ENCODE assay signal across 24 cellular contexts in genomic region chr3:49373563-49373962, GRCh38. TPM values are rescaled to one million over a fixed set of nuclear protein-coding genes. Genes with fewer than 3 reads are reported as not detected.
DNase-seq lines count a peak whose midpoint lies in the region; ATAC-seq and TF ChIP-seq lines count a peak whose summit lies in the region.
"Had no signal": no experiment of that assay in that cellular context is flagged by ENCODE, and none has a peak within 500 bp of the region (broad histone marks: within the 10 kb centered on the region; RNA-seq: fewer than 3 reads in every experiment).

No MANE protein-coding gene starts in this region.

- peaks cover 80% of the 10 kb centered on the region for H3K79me2 ChIP-seq in GM23338 (replicated peaks; ENCODE audit: insufficient read depth)

- peak overlapping the region; percentile 45 for H3K27ac Mint-ChIP-seq in activated T-cell treated with anti-CD3 and anti-CD28 coated beads, Interleukin-2, amount 50 U/mL, for 24 hours
- H3K27ac Mint-ChIP-seq in GM23338, result no peak overlapping the region
- H3K27ac Mint-ChIP-seq in central memory CD8-positive, alpha-beta T cell (ENCODE audit: low read depth), result peak overlapping the region; percentile 57
- peak overlapping the region; percentile 46 for H3K27ac Mint-ChIP-seq in osteocyte (ENCODE audit: unreplicated experiment)

- 0 out of 2 replicates have a peak, but pooled peaks cover 3% of the 10 kb centered on the region for H3K4me1 ChIP-seq in GM23338 (ENCODE audit: insufficient read depth)
- H3K4me1 ChIP-seq: HAP-1 had no signal

- peaks cover 9% of the 10 kb centered on the region for H3F3A ChIP-seq in GM23338 (replicated peaks; ENCODE audit: low read depth)

- H3K4me1 Mint-ChIP-seq in activated T-cell treated with anti-CD3 and anti-CD28 coated beads, Interleukin-2, amount 50 U/mL, for 24 hours (ENCODE audit: low read depth), result peaks cover 38% of the 10 kb centered on the region
- H3K4me1 Mint-ChIP-seq in GM23338 (no peaks in the 10 kb centered on the region), osteocyte (ENCODE audit: unreplicated experiment) (peaks cover 24% of the 10 kb centered on the region)
- peaks cover 47% of the 10 kb centered on the region for H3K4me1 Mint-ChIP-seq in central memory CD8-positive, alpha-beta T cell

- H3K4me3 Mint-ChIP-seq in activated T-cell treated with anti-CD3 and anti-CD28 coated beads, Interleukin-2, amount 50 U/mL, for 24 hours, result no peak overlapping the region
- H3K4me3 Mint-ChIP-seq in GM23338 (no peak overlapping the region), osteocyte (ENCODE audit: unreplicated experiment) (no peak overlapping the region)
- no peak overlapping the region for H3K4me3 Mint-ChIP-seq in central memory CD8-positive, alpha-beta T cell

- DNase-seq in activated T-cell treated with anti-CD3 and anti-CD28 coated beads, Interleukin-2, amount 50 U/mL, for 24 hours, result no peak
- DNase-seq in activated T-cell treated with anti-CD3 and anti-CD28 coated beads, Interleukin-2, amount 50 U/mL, for 48 hours, result no peak
- DNase-seq in GM23338 (ENCODE audit: low spot score) (no peak), osteocyte (ENCODE audit: extremely low spot score, unreplicated experiment) (no peak), SW480 (ENCODE audit: low spot score) (no peak)
- DNase-seq in central memory CD8-positive, alpha-beta T cell (ENCODE audit: low spot score in 2 of 2), result no peak
- no peak for DNase-seq in stimulated activated CD4-positive, alpha-beta T cell treated with anti-CD3 and anti-CD28 coated beads, Interleukin-4, amount 100 ng/mL, for 4 hours
- DNase-seq: activated effector memory CD4-positive, alpha-beta T cell treated with anti-CD3 and anti-CD28 coated beads, Interleukin-2, amount 50 U/mL, for 16 hours; C1 segment of cervical spinal cord; DMS53; GDM1; heart left ventricle; left cardiac atrium; naive thymus-derived CD8-positive, alpha-beta T cell; NCI-H1694; stimulated activated CD4-positive, alpha-beta T cell treated with anti-CD3 and anti-CD28 coated beads, Interleukin-15, amount 100 ng/mL, for 24 hours; testis had no signal

- TF ChIP-seq CTCF in GM23338 (conservative IDR thresholded peaks at IDR 0.05; ENCODE audit: low read depth in 2 of 2), result no peak
- no peak for TF ChIP-seq CTCF in osteocyte (IDR thresholded peaks at IDR 0.05)

- H3K27ac ChIP-seq in GM23338 (ENCODE audit: low read depth), result 0 out of 2 replicates have a peak overlapping the region, but pooled peaks have one; percentile 59
- H3K27ac ChIP-seq: cardiac muscle cell, epithelial cell of prostate, testis had no signal

- H3K27me3 Mint-ChIP-seq in activated T-cell treated with anti-CD3 and anti-CD28 coated beads, Interleukin-2, amount 50 U/mL, for 24 hours, result no peaks in the 10 kb centered on the region
- H3K27me3 Mint-ChIP-seq in GM23338 (ENCODE audit: insufficient read depth, low read depth, poor library complexity) (no peaks in the 10 kb centered on the region), osteocyte (ENCODE audit: unreplicated experiment) (no peaks in the 10 kb centered on the region)
- no peaks in the 10 kb centered on the region for H3K27me3 Mint-ChIP-seq in central memory CD8-positive, alpha-beta T cell
- H3K27me3 Mint-ChIP-seq: naive thymus-derived CD8-positive, alpha-beta T cell had no signal

- ATAC-seq in GM23338 (no peak), GM21825 (IDR thresholded peaks at IDR 0.05; ENCODE audit: unreplicated experiment) (no peak)
- no peak for ATAC-seq in central memory CD8-positive, alpha-beta T cell (replicated peaks; ENCODE audit: extremely low read depth, poor library complexity, severe bottlenecking)
- ATAC-seq: activated CD4-positive, CD25-positive, alpha-beta regulatory T cell treated with anti-CD3 and anti-CD28 coated beads, Interleukin-2, amount 50 U/mL, for 24 hours; heart left ventricle; K562; left cardiac atrium; naive thymus-derived CD8-positive, alpha-beta T cell; sciatic nerve had no signal

- peaks cover 78% of the 10 kb centered on the region for H3K36me3 Mint-ChIP-seq in activated T-cell treated with anti-CD3 and anti-CD28 coated beads, Interleukin-2, amount 50 U/mL, for 24 hours (ENCODE audit: low read depth)
- H3K36me3 Mint-ChIP-seq in GM23338 (ENCODE audit: low read depth) (peaks cover 55% of the 10 kb centered on the region), osteocyte (ENCODE audit: unreplicated experiment) (peaks cover 34% of the 10 kb centered on the region)
- H3K36me3 Mint-ChIP-seq in central memory CD8-positive, alpha-beta T cell (ENCODE audit: insufficient read depth), result peaks cover 59% of the 10 kb centered on the region

- H3K27me3 ChIP-seq in GM23338 (ENCODE audit: insufficient read depth), result no peaks in the 10 kb centered on the region
- H3K27me3 ChIP-seq: cardiac muscle cell, heart left ventricle, testis had no signal

- peaks cover 42% of the 10 kb centered on the region for H4K20me1 ChIP-seq in GM23338 (replicated peaks; ENCODE audit: insufficient read depth)

- H3K4me2 ChIP-seq in GM23338, result no peak overlapping the region

- H3K9me2 ChIP-seq in GM23338 (ENCODE audit: insufficient read depth), result no peaks in the 10 kb centered on the region

- H2AFZ ChIP-seq in GM23338, result no peak overlapping the region

- H3K4me3 ChIP-seq in GM23338, result no peak overlapping the region
- H3K4me3 ChIP-seq: cardiac muscle cell, HAP-1, heart left ventricle, K562, testis had no signal

- peaks cover 25% of the 10 kb centered on the region; the same call in 1 of the 2 replicates for H3K36me3 ChIP-seq in GM23338 (ENCODE audit: insufficient read depth)

- peaks cover 2% of the 10 kb centered on the region for H3K9me3 Mint-ChIP-seq in activated T-cell treated with anti-CD3 and anti-CD28 coated beads, Interleukin-2, amount 50 U/mL, for 24 hours
- H3K9me3 Mint-ChIP-seq in GM23338 (no peaks in the 10 kb centered on the region), osteocyte (ENCODE audit: unreplicated experiment) (no peaks in the 10 kb centered on the region)
- H3K9me3 Mint-ChIP-seq in central memory CD8-positive, alpha-beta T cell, result no peaks in the 10 kb centered on the region
- H3K9me3 Mint-ChIP-seq: naive thymus-derived CD8-positive, alpha-beta T cell had no signal

TF ChIP-seq in GM23338, 12 proteins besides CTCF, POLR2A, EP300 and RAD21 (continues in another document):
- TF ChIP-seq STAT1 (IDR thresholded peaks at IDR 0.05; ENCODE audit: unreplicated experiment), result no peak
- TF ChIP-seq JUNB (IDR thresholded peaks at IDR 0.05; ENCODE audit: unreplicated experiment), result no peak

RNA-seq across cellular contexts. Expression of gene GPX1, which starts 15.4 kb away (rescaled TPM):
- total RNA-seq in GM23338 (2014; rRNA removed; shearing (Covaris generic)), result 228 and 247 TPM in 2 replicates
- 394 and 404 TPM in 2 replicates for polyA plus RNA-seq in GM23338 (2016; fragmentation: Nextera tagmentation; extraction: Ambion mirVana)
- 91.6 and 98.9 TPM in 2 replicates for total RNA-seq in osteocyte

RNA-seq across cellular contexts. Expression of gene USP4, which starts 33.7 kb away (rescaled TPM):
- 13.3 and 16.9 TPM in 2 replicates for total RNA-seq in GM23338 (2014; rRNA removed; shearing (Covaris generic))
- 20.3 and 27.8 TPM in 2 replicates for polyA plus RNA-seq in GM23338 (2016; fragmentation: Nextera tagmentation; extraction: Ambion mirVana)
- total RNA-seq in osteocyte, result 42.9 and 44.3 TPM in 2 replicates

RNA-seq across cellular contexts. Expression of gene RHOA, which starts 38.2 kb away (rescaled TPM):
- 373 and 421 TPM in 2 replicates for total RNA-seq in GM23338 (2014; rRNA removed; shearing (Covaris generic))
- 234 and 248 TPM in 2 replicates for polyA plus RNA-seq in GM23338 (2016; fragmentation: Nextera tagmentation; extraction: Ambion mirVana)
- 574 and 607 TPM in 2 replicates for total RNA-seq in osteocyte

RNA-seq across cellular contexts. Expression of gene TCTA, which starts 38.7 kb away (rescaled TPM):
- 5.0 and 9.7 TPM in 2 replicates for total RNA-seq in GM23338 (2014; rRNA removed; shearing (Covaris generic))
- polyA plus RNA-seq in GM23338 (2016; fragmentation: Nextera tagmentation; extraction: Ambion mirVana), result 3.9 and 4.0 TPM in 2 replicates
- total RNA-seq in osteocyte, result 34.7 and 36.4 TPM in 2 replicates

RNA-seq across cellular contexts. Expression of gene AMT, which starts 48.7 kb away (rescaled TPM):
- total RNA-seq in GM23338 (2014; rRNA removed; shearing (Covaris generic)), result 32.8 and 39.9 TPM in 2 replicates
- polyA plus RNA-seq in GM23338 (2016; fragmentation: Nextera tagmentation; extraction: Ambion mirVana), result 34.1 and 35.6 TPM in 2 replicates
- total RNA-seq in osteocyte, result 8.0 and 9.4 TPM in 2 replicates
